8 cellular contexts compared by ENCODE assay signal in genomic region chr14:23483216-23483854, GRCh38. TPM values are rescaled to one million over a fixed set of nuclear protein-coding genes. Genes with fewer than 3 reads are reported as not detected.
DNase-seq lines count a peak whose midpoint lies in the region; ATAC-seq, FAIRE-seq and TF ChIP-seq lines count a peak whose summit lies in the region.

No MANE protein-coding gene starts in this region.

- H3K4me1 ChIP-seq in foreskin keratinocyte = no peaks in the 10 kb centered on the region
- H3K4me1 ChIP-seq in ascending aorta = no peaks in the 10 kb centered on the region

- peaks cover 11 to 14% of the 10 kb centered on the region in 2 donors for H3K36me3 ChIP-seq in ascending aorta

- H3K27ac ChIP-seq in foreskin keratinocyte (no peak overlapping the region), ascending aorta (no peak overlapping the region)

- peak; percentile 62 for DNase-seq in DMS153 (lab: John Stamatoyannopoulos, UW)
- DNase-seq in HK-2 (ENCODE audit: unreplicated experiment) = peak; percentile 13
- peak; percentile 6 for DNase-seq in RPMI7951 (ENCODE audit: low read depth)
- DNase-seq in foreskin keratinocyte = no peak
- no peak for DNase-seq in ascending aorta (ENCODE audit: low spot score in 2 of 2)
- DNase-seq in RCC 7860 (ENCODE audit: low spot score) = no peak
- DNase-seq in effector CD4-positive, alpha-beta T cell = no peak

- FAIRE-seq in RCC 7860 (lab: Jason Lieb, UNC) = no peak

- TF ChIP-seq CTCF in foreskin keratinocyte (conservative IDR thresholded peaks at IDR 0.05) = peak; percentile 59
- TF ChIP-seq CTCF in ascending aorta (IDR thresholded peaks at IDR 0.05) = no peak

- no peaks in the 10 kb centered on the region for H3K9me3 ChIP-seq in ascending aorta

- peak; percentile 76 for ATAC-seq in foreskin keratinocyte
- no peak for ATAC-seq in HG03460 (IDR thresholded peaks at IDR 0.05; ENCODE audit: unreplicated experiment)

- no peak overlapping the region for H3K4me3 ChIP-seq in ascending aorta

- H3K27me3 ChIP-seq in foreskin keratinocyte (no peaks in the 10 kb centered on the region), ascending aorta (no peaks in the 10 kb centered on the region)

- intact Hi-C loops in ascending aorta (cut with DNase I) = no loop called here

RNA-seq across cellular contexts. Expression of gene NGDN, which starts 13.8 kb away (rescaled TPM):
- 51.5 and 55.2 TPM in 2 replicates for total RNA-seq in RPMI7951 (2014; rRNA removed; shearing (Covaris generic))
- total RNA-seq in foreskin keratinocyte (43.1 and 50.7 TPM in 2 replicates), ascending aorta (7.8 TPM)
- 38.4 and 48.2 TPM in 2 replicates for polyA plus RNA-seq in foreskin keratinocyte

RNA-seq across cellular contexts. Expression of gene MYH7, which starts 47.9 kb away (rescaled TPM):
- total RNA-seq in RPMI7951 (2014; rRNA removed; shearing (Covaris generic)) = not detected in 2 replicates
- total RNA-seq in foreskin keratinocyte (not detected in 2 replicates), ascending aorta (not detected)
- polyA plus RNA-seq in foreskin keratinocyte = not detected in 2 replicates

Comparison
In these comparisons a context has a peak if more than half of its experiments do, and no peak if none do; other contexts are left out.
1. DNase-seq: peak in DMS153 (single experiment), HK-2 (single experiment) and RPMI7951 (single experiment); none in foreskin keratinocyte (0 of 2), ascending aorta (0 of 2), RCC 7860 (single experiment) and effector CD4-positive, alpha-beta T cell (single experiment).